Comparison of ENCODE assay signal across 8 cellular contexts in genomic region chr4:38062088-38062893, GRCh38.
DNase-seq lines count a peak whose midpoint lies in the region; ATAC-seq and TF ChIP-seq lines count a peak whose summit lies in the region.

No MANE protein-coding gene starts in this region.

- H3K4me2 ChIP-seq in PC-3 (ENCODE audit: low read length): peak overlapping the region; percentile 62; the same call in 1 of the 2 replicates

- no peaks in the 10 kb centered on the region for H4K20me1 ChIP-seq in PC-3 (ENCODE audit: low read length)

- peak overlapping the region; percentile 85 for H3K4me3 Mint-ChIP-seq in activated T-cell treated with anti-CD3 and anti-CD28 coated beads, Interleukin-2, amount 50 U/mL, for 4 hours
- H3K4me3 Mint-ChIP-seq in nephron: peak overlapping the region; percentile 62 to 82 (median 79)

- no peak overlapping the region for H3K4me3 ChIP-seq in PC-3 (ENCODE audit: low read length)

- H3K9ac ChIP-seq in PC-3 (ENCODE audit: low read length): no peak overlapping the region

- no peaks in the 10 kb centered on the region for H3K79me2 ChIP-seq in PC-3 (ENCODE audit: low read length)

- 0 out of 2 replicates have a peak overlapping the region, but pooled peaks have one; percentile 64 for H2AFZ ChIP-seq in PC-3 (ENCODE audit: low read length)

- H3K36me3 ChIP-seq in PC-3 (ENCODE audit: low read depth, low read length): no peaks in the 10 kb centered on the region

- CTCF ChIA-PET in PC-3 (lab: Charles Lee): interaction anchor here (0.7 kb wide), 1 partner anchor 253 kb away, joined by 3 read pairs; no protein-coding TSS in a partner anchor

- no peaks in the 10 kb centered on the region for H3K9me3 ChIP-seq in PC-3 (ENCODE audit: low read length)

- H3K36me3 Mint-ChIP-seq in activated T-cell treated with anti-CD3 and anti-CD28 coated beads, Interleukin-2, amount 50 U/mL, for 4 hours (ENCODE audit: insufficient read depth): peaks cover 19% of the 10 kb centered on the region
- H3K36me3 Mint-ChIP-seq in nephron (ENCODE audit: low read depth): peaks cover 22% of the 10 kb centered on the region

- peak overlapping the region; percentile 72 to 87 (median 83) for H3K27ac Mint-ChIP-seq in nephron

- H3K27me3 Mint-ChIP-seq in activated T-cell treated with anti-CD3 and anti-CD28 coated beads, Interleukin-2, amount 50 U/mL, for 4 hours (ENCODE audit: low read depth): no peaks in the 10 kb centered on the region
- H3K27me3 Mint-ChIP-seq in nephron (ENCODE audit: low read depth): no peaks in the 10 kb centered on the region

- TF ChIP-seq CTCF in PC-3 (conservative IDR thresholded peaks at IDR 0.05; ENCODE audit: low read depth, low read length) (peak; percentile 79), nephron (IDR thresholded peaks at IDR 0.05; ENCODE audit: unreplicated experiment in 3 of 3) (peak; percentile 85 to 90 (median 87))

- no peaks in the 10 kb centered on the region for H3K4me1 ChIP-seq in PC-3 (ENCODE audit: insufficient read depth, low read length)

- no peaks in the 10 kb centered on the region for H3K9me2 ChIP-seq in PC-3 (replicated peaks; ENCODE audit: low read length)

- H3F3A ChIP-seq in PC-3 (ENCODE audit: low read length, unreplicated experiment): no peaks in the 10 kb centered on the region

- POLR2A ChIA-PET in PC-3 (lab: Charles Lee; ENCODE audit: unreplicated experiment): no interaction called here

- H3K9me3 Mint-ChIP-seq in activated T-cell treated with anti-CD3 and anti-CD28 coated beads, Interleukin-2, amount 50 U/mL, for 4 hours: no peaks in the 10 kb centered on the region
- H3K9me3 Mint-ChIP-seq in nephron: no peaks in the 10 kb centered on the region

- no TSS peak for BruUV-seq in PC-3 (replicated peaks; lab: Mats Ljungman, UMichigan)

- no peak overlapping the region for H3K27ac ChIP-seq in PC-3 (ENCODE audit: low read length)

- peaks cover 16% of the 10 kb centered on the region for H3K4me1 Mint-ChIP-seq in activated T-cell treated with anti-CD3 and anti-CD28 coated beads, Interleukin-2, amount 50 U/mL, for 4 hours (ENCODE audit: low read depth)
- peaks cover 39% of the 10 kb centered on the region for H3K4me1 Mint-ChIP-seq in nephron

- intact Hi-C loops in PC-3 (cut with micrococcal nuclease): loop anchor here (2.0 to 5.0 kb wide), 2 partner anchors 255 to 669 kb away; no protein-coding TSS in a partner anchor

- H3K27me3 ChIP-seq in PC-3 (ENCODE audit: low read length): no peaks in the 10 kb centered on the region

- ATAC-seq in HG03460 (IDR thresholded peaks at IDR 0.05; ENCODE audit: unreplicated experiment) (peak; percentile 73), PC-3 (peak; percentile 67), HG03135 (IDR thresholded peaks at IDR 0.05; ENCODE audit: unreplicated experiment) (no peak)
- ATAC-seq in activated T-cell treated with anti-CD3 and anti-CD28 coated beads, Interleukin-2, amount 50 U/mL, for 4 hours: peak; percentile 62 to 77
- ATAC-seq in stimulated activated naive CD8-positive, alpha-beta T cell treated with anti-CD3 and anti-CD28 coated beads, Interleukin-15, Interleukin-2, amounts not matched to agents 100 U/mL and 50 U/mL, for 24 hours: peak; percentile 61

- DNase-seq in GDM1 (lab: John Stamatoyannopoulos, UW): peak; percentile 59
- DNase-seq in PC-3: peak; percentile 73
- peak; percentile 61 for DNase-seq in activated T-cell treated with anti-CD3 and anti-CD28 coated beads, Interleukin-2, amount 50 U/mL, for 4 hours
- peak; percentile 61 for DNase-seq in fibroblast of gingiva (ENCODE audit: low read depth)
- DNase-seq in stimulated activated naive CD8-positive, alpha-beta T cell treated with anti-CD3 and anti-CD28 coated beads, Interleukin-15, Interleukin-2, amounts not matched to agents 100 U/mL and 50 U/mL, for 24 hours: peak; percentile 73
